19 cellular contexts compared by ENCODE assay signal in genomic region chr5:24635217-24635616, GRCh38. TPM values are rescaled to one million over a fixed set of nuclear protein-coding genes. Genes with fewer than 3 reads are reported as not detected.
A peak's percentile ranks its signal among the peaks of the same experiment; 100 is the strongest.
DNase-seq lines count a peak whose midpoint lies in the region; ATAC-seq lines count a peak whose summit lies in the region.
"Had no signal": no experiment of that assay in that cellular context is flagged by ENCODE, and none has a peak within 500 bp of the region (broad histone marks: within the 10 kb centered on the region; RNA-seq: fewer than 3 reads in every experiment).

No MANE protein-coding gene starts in this region.

- no peak overlapping the region for H3K4me3 Mint-ChIP-seq in activated T-helper 2 cell treated with anti-CD3 and anti-CD28 coated beads, Interferon-gamma antibody, Interleukin-2, Interleukin-4, amounts not matched to agents 10 μg/mL and 5 μg/mL and 100 μg/mL, durations not matched to agents 14 hours and 24 hours and 36 hours (ENCODE audit: low read depth)
- H3K4me3 Mint-ChIP-seq: CD4-positive, CD25-positive, alpha-beta regulatory T cell; CD8-positive, alpha-beta memory T cell had no signal

- no peaks in the 10 kb centered on the region for H3K4me1 Mint-ChIP-seq in activated T-helper 2 cell treated with anti-CD3 and anti-CD28 coated beads, Interferon-gamma antibody, Interleukin-2, Interleukin-4, amounts not matched to agents 10 μg/mL and 5 μg/mL and 100 μg/mL, durations not matched to agents 14 hours and 24 hours and 36 hours (ENCODE audit: low read depth)
- H3K4me1 Mint-ChIP-seq: CD4-positive, CD25-positive, alpha-beta regulatory T cell; CD8-positive, alpha-beta memory T cell had no signal

- peak; percentile 72 for DNase-seq in G401 (ENCODE audit: low spot score)
- no peak for DNase-seq in HAP-1 (ENCODE audit: low spot score in 2 of 2)
- DNase-seq in cerebellar cortex (ENCODE audit: low spot score), result peak; percentile 72
- DNase-seq in inferior parietal cortex (ENCODE audit: extremely low spot score), result peak; percentile 50
- DNase-seq in activated effector memory CD4-positive, alpha-beta T cell treated with anti-CD3 and anti-CD28 coated beads, Interleukin-2, amount 50 U/mL, for 16 hours, result no peak
- DNase-seq in activated T-helper 2 cell treated with anti-CD3 and anti-CD28 coated beads, Interferon-gamma antibody, Interleukin-2, Interleukin-4, amounts not matched to agents 10 μg/mL and 5 μg/mL and 100 μg/mL, durations not matched to agents 14 hours and 24 hours and 36 hours (ENCODE audit: low spot score), result no peak
- DNase-seq: BE2C; CD4-positive, CD25-positive, alpha-beta regulatory T cell; CD8-positive, alpha-beta memory T cell; COR-L47; DMS 273 treated with DMSO at 0.1 percent for 48 hours; DMS53; DND-41; EL; GOT3; HCEC 1CT; IMR-90 had no signal

- H3K4me1 ChIP-seq in HAP-1, result peaks cover 35% of the 10 kb centered on the region
- H3K4me1 ChIP-seq: BE2C had no signal

- intact Hi-C loops in activated T-helper 2 cell treated with anti-CD3 and anti-CD28 coated beads, Interferon-gamma antibody, Interleukin-2, Interleukin-4, amounts not matched to agents 10 μg/mL and 5 μg/mL and 100 μg/mL, durations not matched to agents 14 hours and 24 hours and 36 hours (cut with micrococcal nuclease), result no loop called here

- H3K9me3 Mint-ChIP-seq in activated T-helper 2 cell treated with anti-CD3 and anti-CD28 coated beads, Interferon-gamma antibody, Interleukin-2, Interleukin-4, amounts not matched to agents 10 μg/mL and 5 μg/mL and 100 μg/mL, durations not matched to agents 14 hours and 24 hours and 36 hours, result no peaks in the 10 kb centered on the region

- H3K9me3 ChIP-seq in HAP-1, result no peaks in the 10 kb centered on the region

- H3K4me3 ChIP-seq in HAP-1, result peak overlapping the region; percentile 1; the same call in 1 of the 2 replicates
- H3K4me3 ChIP-seq: K562 had no signal

- no peak overlapping the region for H3K27ac Mint-ChIP-seq in activated T-helper 2 cell treated with anti-CD3 and anti-CD28 coated beads, Interferon-gamma antibody, Interleukin-2, Interleukin-4, amounts not matched to agents 10 μg/mL and 5 μg/mL and 100 μg/mL, durations not matched to agents 14 hours and 24 hours and 36 hours
- H3K27ac Mint-ChIP-seq: CD4-positive, CD25-positive, alpha-beta regulatory T cell; CD8-positive, alpha-beta memory T cell had no signal

- ATAC-seq in GM18868 (IDR thresholded peaks at IDR 0.05; ENCODE audit: unreplicated experiment), result no peak
- ATAC-seq: K562 had no signal

- H3K36me3 ChIP-seq in HAP-1 (replicated peaks), result no peaks in the 10 kb centered on the region
- H3K36me3 ChIP-seq: BE2C had no signal

- H3K27me3 Mint-ChIP-seq in activated T-helper 2 cell treated with anti-CD3 and anti-CD28 coated beads, Interferon-gamma antibody, Interleukin-2, Interleukin-4, amounts not matched to agents 10 μg/mL and 5 μg/mL and 100 μg/mL, durations not matched to agents 14 hours and 24 hours and 36 hours (ENCODE audit: low read depth), result no peaks in the 10 kb centered on the region
- H3K27me3 Mint-ChIP-seq: CD4-positive, CD25-positive, alpha-beta regulatory T cell; CD8-positive, alpha-beta memory T cell had no signal

- in situ Hi-C loops in G401 (cut with HindIII; ENCODE audit: low sequenced_read_pairs) (no loop called here), HAP-1 (cut with MboI; ENCODE audit: low sequenced_read_pairs) (no loop called here)

- no peaks in the 10 kb centered on the region for H3K27me3 ChIP-seq in HAP-1 (ENCODE audit: low read depth)
- H3K27me3 ChIP-seq: BE2C had no signal

- H3K36me3 Mint-ChIP-seq in activated T-helper 2 cell treated with anti-CD3 and anti-CD28 coated beads, Interferon-gamma antibody, Interleukin-2, Interleukin-4, amounts not matched to agents 10 μg/mL and 5 μg/mL and 100 μg/mL, durations not matched to agents 14 hours and 24 hours and 36 hours (ENCODE audit: low read depth), result no peaks in the 10 kb centered on the region
- H3K36me3 Mint-ChIP-seq: CD4-positive, CD25-positive, alpha-beta regulatory T cell; CD8-positive, alpha-beta memory T cell had no signal

RNA-seq across cellular contexts. Expression of gene CDH10, which starts 9.6 kb away (rescaled TPM):
- total RNA-seq in G401 (2014; rRNA removed; shearing (Covaris generic)), result not detected in 2 replicates
- total RNA-seq in activated T-helper 2 cell treated with anti-CD3 and anti-CD28 coated beads, Interferon-gamma antibody, Interleukin-2, Interleukin-4, amounts not matched to agents 10 μg/mL and 5 μg/mL and 100 μg/mL, durations not matched to agents 14 hours and 24 hours and 36 hours, result not detected in 2 replicates
- total RNA-seq: CD4-positive, CD25-positive, alpha-beta regulatory T cell; CD8-positive, alpha-beta memory T cell; K562 had no signal

Comparison
In these comparisons a context has a peak if more than half of its experiments do, and no peak if none do; other contexts are left out.
1. DNase-seq: peak in G401 (single experiment), cerebellar cortex (single experiment) and inferior parietal cortex (single experiment); none in HAP-1 (0 of 2), activated effector memory CD4-positive, alpha-beta T cell treated with anti-CD3 and anti-CD28 coated beads, Interleukin-2, amount 50 U/mL, for 16 hours (single experiment) and activated T-helper 2 cell treated with anti-CD3 and anti-CD28 coated beads, Interferon-gamma antibody, Interleukin-2, Interleukin-4, amounts not matched to agents 10 μg/mL and 5 μg/mL and 100 μg/mL, durations not matched to agents 14 hours and 24 hours and 36 hours (single experiment).